1 cellular context compared by ENCODE assay signal in genomic region chr6:11042750-11043551, GRCh38.
A peak's percentile ranks its signal among the peaks of the same experiment; 100 is the strongest.
TF ChIP-seq lines count a peak whose summit lies in the region.

No MANE protein-coding gene starts in this region.

TF ChIP-seq in HepG2, 621 proteins besides CTCF, POLR2A, EP300 and RAD21 (continued from another document):
- TF ChIP-seq KIAA2018 (CRISPR knock-in tag; IDR thresholded peaks at IDR 0.05; ENCODE audit: borderline replicate concordance) (no peak), SATB2 (CRISPR knock-in tag; IDR thresholded peaks at IDR 0.05) (no peak), TAF1 (CRISPR knock-in tag; IDR thresholded peaks at IDR 0.05) (no peak), ZNF367 (CRISPR knock-in tag; IDR thresholded peaks at IDR 0.05; ENCODE audit: borderline replicate concordance) (no peak), ZNF782 (CRISPR knock-in tag; IDR thresholded peaks at IDR 0.05; ENCODE audit: borderline replicate concordance) (no peak), ZNF281 (CRISPR knock-in tag; IDR thresholded peaks at IDR 0.05; ENCODE audit: borderline replicate concordance) (no peak), ZFP91 (CRISPR knock-in tag; IDR thresholded peaks at IDR 0.05; ENCODE audit: borderline replicate concordance) (no peak), ZNF781 (CRISPR knock-in tag; IDR thresholded peaks at IDR 0.05; ENCODE audit: borderline replicate concordance, not compliant biosample characterization) (no peak), ZXDC (CRISPR knock-in tag; IDR thresholded peaks at IDR 0.05) (no peak), MYC (CRISPR knock-in tag; IDR thresholded peaks at IDR 0.05; ENCODE audit: borderline replicate concordance) (no peak), THAP11 (CRISPR knock-in tag; IDR thresholded peaks at IDR 0.05) (no peak), MYNN (CRISPR knock-in tag; IDR thresholded peaks at IDR 0.05; ENCODE audit: low read depth) (no peak), ZNF761 (CRISPR knock-in tag; conservative IDR thresholded peaks at IDR 0.05) (no peak), JARID2 (CRISPR knock-in tag; IDR thresholded peaks at IDR 0.05; ENCODE audit: insufficient replicate concordance) (no peak), TEF (CRISPR knock-in tag; IDR thresholded peaks at IDR 0.05) (no peak), ZNF292 (CRISPR knock-in tag; IDR thresholded peaks at IDR 0.05; ENCODE audit: borderline replicate concordance, low read depth) (peak; percentile 84)
